In genomic region chr4:9764155-9764696, GRCh38 we compare ENCODE assay signal across 17 cellular contexts. TPM values are rescaled to one million over a fixed set of nuclear protein-coding genes. Genes with fewer than 3 reads are reported as not detected.
DNase-seq lines count a peak whose midpoint lies in the region; ATAC-seq and TF ChIP-seq lines count a peak whose summit lies in the region.
"Had no signal": no experiment of that assay in that cellular context is flagged by ENCODE, and none has a peak within 500 bp of the region (broad histone marks: within the 10 kb centered on the region; RNA-seq: fewer than 3 reads in every experiment).

No MANE protein-coding gene starts in this region.

- H3K9me3 Mint-ChIP-seq in GM23338 (no peaks in the 10 kb centered on the region), endodermal cell (no peaks in the 10 kb centered on the region)

- no peaks in the 10 kb centered on the region for H3K9me2 ChIP-seq in GM23338 (ENCODE audit: insufficient read depth)

- no peak overlapping the region for H2AFZ ChIP-seq in GM23338
- H2AFZ ChIP-seq: GM23248 had no signal

- no peak overlapping the region for H3K4me3 Mint-ChIP-seq in GM23338
- H3K4me3 Mint-ChIP-seq in endodermal cell, result no peak overlapping the region
- H3K4me3 Mint-ChIP-seq: CD4-positive, alpha-beta memory T cell had no signal

- H3K4me2 ChIP-seq in GM23338, result no peak overlapping the region
- H3K4me2 ChIP-seq: A549 had no signal

- no peaks in the 10 kb centered on the region for H4K20me1 ChIP-seq in GM23338 (replicated peaks; ENCODE audit: insufficient read depth)

- H3K36me3 Mint-ChIP-seq in GM23338 (ENCODE audit: low read depth) (no peaks in the 10 kb centered on the region), endodermal cell (ENCODE audit: low read depth) (no peaks in the 10 kb centered on the region)
- H3K36me3 Mint-ChIP-seq: CD4-positive, alpha-beta memory T cell had no signal

- H3K27me3 Mint-ChIP-seq in GM23338 (ENCODE audit: insufficient read depth, low read depth, poor library complexity) (peaks cover 9% of the 10 kb centered on the region), endodermal cell (ENCODE audit: insufficient read depth) (peaks cover 20% of the 10 kb centered on the region)

- WGBS in endodermal cell (ENCODE audit: insufficient coverage in 1 of 2, insufficient read length in 1 of 2), 2 experiments, result 74 to 85% methylated on average over 4 to 5 of the region's 5 CpGs

- H3K9me3 ChIP-seq in WERI-Rb-1 (ENCODE audit: severe bottlenecking) (no peaks in the 10 kb centered on the region), endodermal cell (ENCODE audit: control insufficient read depth, low read length) (no peaks in the 10 kb centered on the region)
- H3K9me3 ChIP-seq: A549 had no signal

- H3K4me3 ChIP-seq in GM23338 (no peak overlapping the region), WERI-Rb-1 (ENCODE audit: low read depth, low read length) (no peak overlapping the region), endodermal cell (ENCODE audit: low read length) (no peak overlapping the region), foreskin fibroblast (ENCODE audit: low read depth in 1 of 2, low read length in 2 of 2) (no peak overlapping the region)
- H3K4me3 ChIP-seq: A549, GM23248 had no signal

- DNase-seq in GM23338 (ENCODE audit: low spot score) (peak; percentile 10), WERI-Rb-1 (peak; percentile 56), endodermal cell (peak; percentile 54), foreskin fibroblast (no peak), Ammon's horn (ENCODE audit: low spot score) (no peak)
- DNase-seq: 8988T; ACHN; AML-193; Calu3; CD4-positive, alpha-beta memory T cell; COR-L47; DND-41; GM23248; HCEC 1CT had no signal

- no peak overlapping the region for H3K27ac ChIP-seq in GM23338 (ENCODE audit: low read depth)
- no peak overlapping the region for H3K27ac ChIP-seq in WERI-Rb-1
- no peak overlapping the region for H3K27ac ChIP-seq in endodermal cell (ENCODE audit: low read depth, low read length)
- H3K27ac ChIP-seq: A549, GM23248 had no signal

- H3K27me3 ChIP-seq in GM23338 (ENCODE audit: insufficient read depth), result no peaks in the 10 kb centered on the region
- no peaks in the 10 kb centered on the region for H3K27me3 ChIP-seq in WERI-Rb-1 (ENCODE audit: insufficient read depth, low read depth, severe bottlenecking)
- H3K27me3 ChIP-seq in endodermal cell (ENCODE audit: control insufficient read depth, insufficient read depth, low read length, poor library complexity, severe bottlenecking), result peaks cover 3% of the 10 kb centered on the region

- no peaks in the 10 kb centered on the region for H3K79me2 ChIP-seq in GM23338 (replicated peaks; ENCODE audit: insufficient read depth)

- H3K9ac ChIP-seq in endodermal cell (ENCODE audit: extremely low read depth, low read length, poor library complexity, severe bottlenecking), result no peak overlapping the region
- H3K9ac ChIP-seq: GM23248 had no signal

- H3K27ac Mint-ChIP-seq in GM23338 (no peak overlapping the region), endodermal cell (no peak overlapping the region)
- H3K27ac Mint-ChIP-seq: CD4-positive, alpha-beta memory T cell had no signal

- TF ChIP-seq CTCF in GM23338 (conservative IDR thresholded peaks at IDR 0.05; ENCODE audit: low read depth in 2 of 2) (no peak), WERI-Rb-1 (IDR thresholded peaks at IDR 0.05; ENCODE audit: low read depth, low read length) (no peak), endodermal cell (conservative IDR thresholded peaks at IDR 0.05) (no peak), foreskin fibroblast (IDR thresholded peaks at IDR 0.05; ENCODE audit: low read depth, low read length) (no peak)

- H3K4me1 ChIP-seq in GM23338 (ENCODE audit: insufficient read depth) (no peaks in the 10 kb centered on the region), endodermal cell (ENCODE audit: control insufficient read depth, insufficient read depth, low read length) (no peaks in the 10 kb centered on the region)
- H3K4me1 ChIP-seq: A549 had no signal

- H3K36me3 ChIP-seq in GM23338 (ENCODE audit: insufficient read depth) (no peaks in the 10 kb centered on the region), WERI-Rb-1 (no peaks in the 10 kb centered on the region), endodermal cell (ENCODE audit: control insufficient read depth, insufficient read depth, low read length) (no peaks in the 10 kb centered on the region)

- H3F3A ChIP-seq in GM23338 (replicated peaks; ENCODE audit: low read depth), result no peaks in the 10 kb centered on the region

- no peak for ATAC-seq in GM23338
- no peak for ATAC-seq in HG03442 (IDR thresholded peaks at IDR 0.05; ENCODE audit: unreplicated experiment)
- ATAC-seq: A549 had no signal

- no peaks in the 10 kb centered on the region for H3K4me1 Mint-ChIP-seq in GM23338
- H3K4me1 Mint-ChIP-seq in endodermal cell, result no peaks in the 10 kb centered on the region
- H3K4me1 Mint-ChIP-seq: CD4-positive, alpha-beta memory T cell had no signal

TF ChIP-seq in GM23338, 12 proteins besides CTCF, POLR2A, EP300 and RAD21 (continues in another document):
- TF ChIP-seq ETS1 (IDR thresholded peaks at IDR 0.05), result no peak
- no peak for TF ChIP-seq REST (IDR thresholded peaks at IDR 0.05; ENCODE audit: unreplicated experiment)
- no peak for TF ChIP-seq JUNB (IDR thresholded peaks at IDR 0.05; ENCODE audit: unreplicated experiment)
- no peak for TF ChIP-seq NANOG (IDR thresholded peaks at IDR 0.05; ENCODE audit: borderline replicate concordance)
- no peak for TF ChIP-seq EZH2phosphoT487 (IDR thresholded peaks at IDR 0.05; ENCODE audit: unreplicated experiment)

RNA-seq across cellular contexts. Expression of gene DRD5, which starts 17.2 kb away (rescaled TPM):
- total RNA-seq in GM23338 (2014; rRNA removed; shearing (Covaris generic)), result 0.24 and 0.43 TPM in 2 replicates
- 0.08 and 0.16 TPM in 2 replicates for polyA plus RNA-seq in GM23338 (2016; fragmentation: Nextera tagmentation; extraction: Ambion mirVana)
- total RNA-seq in endodermal cell, result under 1 TPM in 1 of 2 donors, not detected in 1; 0.11 TPM
- polyA plus RNA-seq in endodermal cell (2013, experiment 1 of 2), result 0.36 TPM
- 0.41 TPM for polyA plus RNA-seq in endodermal cell (2013, experiment 2 of 2)
- total RNA-seq: Calu3; CD4-positive, alpha-beta memory T cell; GM23248 had no signal
- polyA plus RNA-seq: A549; BJ; CD4-positive, alpha-beta memory T cell; GM23248 had no signal

Comparison
In these comparisons a context has a peak if more than half of its experiments do, and no peak if none do; other contexts are left out.
1. DNase-seq: peak in GM23338 (single experiment), WERI-Rb-1 (single experiment) and endodermal cell (single experiment); none in foreskin fibroblast (0 of 2) and Ammon's horn (single experiment).